8 cellular contexts compared by ENCODE assay signal in genomic region chr6:135498178-135498841, GRCh38. TPM values are rescaled to one million over a fixed set of nuclear protein-coding genes. Genes with fewer than 3 reads are reported as not detected.
A peak's percentile ranks its signal among the peaks of the same experiment; 100 is the strongest.
DNase-seq lines count a peak whose midpoint lies in the region; ATAC-seq and TF ChIP-seq lines count a peak whose summit lies in the region.

No MANE protein-coding gene starts in this region.

- no peaks in the 10 kb centered on the region for H3K9me3 ChIP-seq in endodermal cell (ENCODE audit: control insufficient read depth, low read length)

- no peaks in the 10 kb centered on the region for H3K36me3 Mint-ChIP-seq in endodermal cell (ENCODE audit: low read depth)

- no peaks in the 10 kb centered on the region for H3K36me3 ChIP-seq in endodermal cell (ENCODE audit: control insufficient read depth, insufficient read depth, low read length)

- H3K9me3 Mint-ChIP-seq in endodermal cell = no peaks in the 10 kb centered on the region

- TF ChIP-seq CTCF in 22Rv1 (IDR thresholded peaks at IDR 0.05) = no peak
- TF ChIP-seq CTCF in endodermal cell (conservative IDR thresholded peaks at IDR 0.05) = no peak

- peak; percentile 79 for DNase-seq in NCI-H774 (lab: John Stamatoyannopoulos, UW)
- peak; percentile 77 for DNase-seq in activated CD8-positive, alpha-beta memory T cell treated with anti-CD3 and anti-CD28 coated beads for 24 hours
- peak; percentile 64 for DNase-seq in endodermal cell
- DNase-seq in midbrain (lab: John Stamatoyannopoulos, UW) = peak; percentile 79
- peak; percentile 14 for DNase-seq in stimulated activated CD8-positive, alpha-beta memory T cell treated with anti-CD3 and anti-CD28 coated beads, Interleukin-15, amount 100 ng/mL, for 24 hours (ENCODE audit: low read depth)

- peak overlapping the region; percentile 87 for H3K9ac ChIP-seq in endodermal cell (ENCODE audit: extremely low read depth, low read length, poor library complexity, severe bottlenecking)

- peaks cover 18% of the 10 kb centered on the region for H3K4me1 Mint-ChIP-seq in endodermal cell

- ATAC-seq in GM18502 (IDR thresholded peaks at IDR 0.05; ENCODE audit: poor library complexity, unreplicated experiment) (peak; percentile 47), HG03354 (IDR thresholded peaks at IDR 0.05; ENCODE audit: poor library complexity, severe bottlenecking, unreplicated experiment) (peak; percentile 49)

- no peak overlapping the region for H3K4me3 Mint-ChIP-seq in endodermal cell

- H3K27ac ChIP-seq in 22Rv1 (peak overlapping the region; percentile 90), endodermal cell (ENCODE audit: low read depth, low read length) (peak overlapping the region; percentile 88)

- H3K4me1 ChIP-seq in endodermal cell (ENCODE audit: control insufficient read depth, insufficient read depth, low read length) = no peaks in the 10 kb centered on the region

- peak overlapping the region; percentile 86 for H3K4me3 ChIP-seq in endodermal cell (ENCODE audit: low read length)

- no peaks in the 10 kb centered on the region for H3K27me3 ChIP-seq in endodermal cell (ENCODE audit: control insufficient read depth, insufficient read depth, low read length, poor library complexity, severe bottlenecking)

- 26 to 71% methylated on average over 5 to 16 of the region's 16 CpGs for WGBS in endodermal cell (ENCODE audit: insufficient coverage in 1 of 2, insufficient read length in 1 of 2), 2 experiments

- H3K27ac Mint-ChIP-seq in endodermal cell = no peak overlapping the region

- no peaks in the 10 kb centered on the region for H3K27me3 Mint-ChIP-seq in endodermal cell (ENCODE audit: insufficient read depth)

RNA-seq across cellular contexts. Expression of gene AHI1, which starts 0.8 kb away (rescaled TPM):
- total RNA-seq in endodermal cell = 10 to 100 TPM; 24.9 to 34.9 TPM
- 20.2 TPM for polyA plus RNA-seq in endodermal cell (2013, experiment 1 of 2)
- 20.0 TPM for polyA plus RNA-seq in endodermal cell (2013, experiment 2 of 2)

Comparison
In these comparisons a context has a peak if more than half of its experiments do, and no peak if none do; other contexts are left out.
1. Peak in every context shown above with its lines: DNase-seq, ATAC-seq, H3K4me3 ChIP-seq and H3K27ac ChIP-seq.
2. DNase-seq: peak in every context shown above with its lines; median percentile 79 in NCI-H774; 79 in midbrain; 77 in activated CD8-positive, alpha-beta memory T cell treated with anti-CD3 and anti-CD28 coated beads for 24 hours; 64 in endodermal cell; 14 in stimulated activated CD8-positive, alpha-beta memory T cell treated with anti-CD3 and anti-CD28 coated beads, Interleukin-15, amount 100 ng/mL, for 24 hours.